12 cellular contexts compared by ENCODE assay signal in the genomic region with DNA sequence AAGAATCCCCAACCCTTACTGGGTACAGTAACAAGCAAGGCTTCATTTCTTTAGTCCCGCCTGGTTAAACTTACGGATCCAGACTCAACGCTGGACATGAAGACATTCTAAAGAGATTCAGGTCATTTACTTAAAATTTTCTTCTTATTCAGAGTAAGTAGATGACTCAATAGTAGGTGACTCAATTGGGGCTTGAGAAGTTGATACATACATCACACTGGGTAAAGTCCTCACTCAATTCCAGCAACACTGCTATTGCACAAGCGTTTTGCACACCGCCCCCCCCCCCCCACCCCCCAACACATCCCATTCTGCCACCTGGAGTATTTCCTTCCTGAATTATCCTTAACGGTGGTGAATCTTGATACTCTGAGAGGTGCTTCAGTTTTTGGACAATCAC.
DNase-seq lines count a peak whose midpoint lies in the region; ATAC-seq and TF ChIP-seq lines count a peak whose summit lies in the region.
"Had no signal": no experiment of that assay in that cellular context is flagged by ENCODE, and none has a peak within 500 bp of the region (broad histone marks: within the 10 kb centered on the region; RNA-seq: fewer than 3 reads in every experiment).

No MANE protein-coding gene starts in this region.

- H3K4me1 ChIP-seq in fibroblast of lung (ENCODE audit: control insufficient read depth, extremely low read depth, insufficient read depth, low read length) = no peaks in the 10 kb centered on the region
- peaks cover 18% of the 10 kb centered on the region for H3K4me1 ChIP-seq in GM23338 (ENCODE audit: insufficient read depth)
- H3K4me1 ChIP-seq: pancreas, testis had no signal

- no peak for TF ChIP-seq CTCF in RWPE1 (conservative IDR thresholded peaks at IDR 0.05; ENCODE audit: low read depth)
- no peak for TF ChIP-seq CTCF in fibroblast of lung (conservative IDR thresholded peaks at IDR 0.05 in 1 of 2, IDR thresholded peaks at IDR 0.05 in 1 of 2; ENCODE audit: low read depth in 1 of 2, low read length in 2 of 2)
- no peak for TF ChIP-seq CTCF in GM23338 (conservative IDR thresholded peaks at IDR 0.05; ENCODE audit: low read depth in 2 of 2)

- H3K27me3 Mint-ChIP-seq in activated T-cell treated with anti-CD3 and anti-CD28 coated beads, Interleukin-2, amount 50 U/mL, for 4 hours (ENCODE audit: low read depth) = no peaks in the 10 kb centered on the region
- no peaks in the 10 kb centered on the region for H3K27me3 Mint-ChIP-seq in GM23338 (ENCODE audit: insufficient read depth, low read depth, poor library complexity)

- H3K4me3 ChIP-seq in fibroblast of lung (replicated peaks in 1 of 4; ENCODE audit: control extremely low read depth in 1 of 4, insufficient read depth in 1 of 4, low read depth in 3 of 4, low read length in 4 of 4) (no peak overlapping the region), MG63 (no peak overlapping the region), GM23338 (no peak overlapping the region)
- H3K4me3 ChIP-seq: adrenal gland, pancreas, testis had no signal

- peaks cover 10% of the 10 kb centered on the region for H3K4me1 Mint-ChIP-seq in activated T-cell treated with anti-CD3 and anti-CD28 coated beads, Interleukin-2, amount 50 U/mL, for 4 hours (ENCODE audit: low read depth)
- peaks cover 23% of the 10 kb centered on the region for H3K4me1 Mint-ChIP-seq in GM23338

- H3K27me3 ChIP-seq in fibroblast of lung (ENCODE audit: control insufficient read depth, insufficient read depth, low read length) (no peaks in the 10 kb centered on the region), MG63 (no peaks in the 10 kb centered on the region), GM23338 (ENCODE audit: insufficient read depth) (no peaks in the 10 kb centered on the region)
- H3K27me3 ChIP-seq: adrenal gland, pancreas, testis had no signal

- peaks cover 20% of the 10 kb centered on the region for H3K36me3 ChIP-seq in fibroblast of lung (ENCODE audit: control insufficient read depth, insufficient read depth, low read length)
- H3K36me3 ChIP-seq in MG63 = peaks cover 24% of the 10 kb centered on the region
- peaks cover 4% of the 10 kb centered on the region for H3K36me3 ChIP-seq in GM23338 (ENCODE audit: insufficient read depth)

- peaks cover 64% of the 10 kb centered on the region for H3K36me3 Mint-ChIP-seq in activated T-cell treated with anti-CD3 and anti-CD28 coated beads, Interleukin-2, amount 50 U/mL, for 4 hours (ENCODE audit: insufficient read depth)
- peaks cover 41% of the 10 kb centered on the region for H3K36me3 Mint-ChIP-seq in GM23338 (ENCODE audit: low read depth)

- ATAC-seq in activated T-cell treated with anti-CD3 and anti-CD28 coated beads, Interleukin-2, amount 50 U/mL, for 4 hours = peak; percentile 66 to 81
- peak; percentile 76 for ATAC-seq in stimulated activated naive CD8-positive, alpha-beta T cell treated with anti-CD3 and anti-CD28 coated beads, Interleukin-15, Interleukin-2, amounts not matched to agents 100 U/mL and 50 U/mL, for 24 hours
- ATAC-seq in GM21576 (IDR thresholded peaks at IDR 0.05; ENCODE audit: unreplicated experiment) = no peak
- no peak for ATAC-seq in GM23338
- ATAC-seq: pancreas had no signal

- peaks cover 10% of the 10 kb centered on the region for H3K79me2 ChIP-seq in fibroblast of lung (ENCODE audit: control insufficient read depth, insufficient read depth, low read length)
- no peaks in the 10 kb centered on the region for H3K79me2 ChIP-seq in GM23338 (replicated peaks; ENCODE audit: insufficient read depth)

- no peaks in the 10 kb centered on the region for H3K9me3 ChIP-seq in fibroblast of lung (ENCODE audit: control insufficient read depth, insufficient read depth, low read depth, low read length)
- no peaks in the 10 kb centered on the region for H3K9me3 ChIP-seq in MG63
- H3K9me3 ChIP-seq: adrenal gland, pancreas, testis had no signal

- no peaks in the 10 kb centered on the region for H3K9me3 Mint-ChIP-seq in activated T-cell treated with anti-CD3 and anti-CD28 coated beads, Interleukin-2, amount 50 U/mL, for 4 hours
- no peaks in the 10 kb centered on the region for H3K9me3 Mint-ChIP-seq in GM23338

- H3K4me2 ChIP-seq in fibroblast of lung (ENCODE audit: extremely low read depth, insufficient read depth, low read length) = no peak overlapping the region
- H3K4me2 ChIP-seq in GM23338 = no peak overlapping the region

- no peak overlapping the region for H3K27ac Mint-ChIP-seq in GM23338

- POLR2A ChIA-PET in RWPE1 (lab: Yijun Ruan, JAX; ENCODE audit: low non-redundant PET) = no interaction called here

- no peak overlapping the region for H3K4me3 Mint-ChIP-seq in activated T-cell treated with anti-CD3 and anti-CD28 coated beads, Interleukin-2, amount 50 U/mL, for 4 hours
- H3K4me3 Mint-ChIP-seq in GM23338 = no peak overlapping the region

- H3F3A ChIP-seq in GM23338 (replicated peaks; ENCODE audit: low read depth) = no peaks in the 10 kb centered on the region

- H2AFZ ChIP-seq in fibroblast of lung (ENCODE audit: low read length) = no peak overlapping the region
- H2AFZ ChIP-seq in GM23338 = no peak overlapping the region

- no peaks in the 10 kb centered on the region for H4K20me1 ChIP-seq in fibroblast of lung (ENCODE audit: control insufficient read depth, extremely low read depth, insufficient read depth, low read length)
- no peaks in the 10 kb centered on the region for H4K20me1 ChIP-seq in GM23338 (replicated peaks; ENCODE audit: insufficient read depth)

- H3K9ac ChIP-seq in fibroblast of lung (ENCODE audit: insufficient read depth, low read length) = no peak overlapping the region

- H3K27ac ChIP-seq in RWPE1 = no peak overlapping the region
- H3K27ac ChIP-seq in fibroblast of lung (ENCODE audit: insufficient read depth, low read length) = no peak overlapping the region
- no peak overlapping the region for H3K27ac ChIP-seq in GM23338 (ENCODE audit: low read depth)
- H3K27ac ChIP-seq: pancreas, testis had no signal

- CTCF ChIA-PET in RWPE1 (lab: Yijun Ruan, JAX) = no interaction called here

- no peaks in the 10 kb centered on the region for H3K9me2 ChIP-seq in GM23338 (ENCODE audit: insufficient read depth)

- no peak for DNase-seq in activated T-cell treated with anti-CD3 and anti-CD28 coated beads, Interleukin-2, amount 50 U/mL, for 4 hours
- DNase-seq in activated T-cell treated with anti-CD3 and anti-CD28 coated beads, Interleukin-2, amount 50 U/mL, for 48 hours = no peak
- DNase-seq in RWPE1 (ENCODE audit: low spot score) (peak; percentile 12), fibroblast of lung (ENCODE audit: low read depth in 2 of 2) (peak; percentile 75 to 85), MG63 (no peak), GM23338 (ENCODE audit: low spot score) (no peak)
- DNase-seq in stimulated activated naive CD8-positive, alpha-beta T cell treated with anti-CD3 and anti-CD28 coated beads, Interleukin-15, Interleukin-2, amounts not matched to agents 100 U/mL and 50 U/mL, for 24 hours = no peak
- DNase-seq: adrenal gland, cortex of kidney, pancreas, testis had no signal

TF ChIP-seq in GM23338, 12 proteins besides CTCF, POLR2A, EP300 and RAD21 (continues in another document):
- TF ChIP-seq EZH2 (IDR thresholded peaks at IDR 0.05; ENCODE audit: low read depth, unreplicated experiment) (no peak), ZNF331 (CRISPR knock-in tag; IDR thresholded peaks at IDR 0.05; ENCODE audit: low read depth) (no peak), STAT1 (IDR thresholded peaks at IDR 0.05; ENCODE audit: unreplicated experiment) (no peak), POLR2AphosphoS5 (IDR thresholded peaks at IDR 0.05; ENCODE audit: low read depth) (no peak)
- TF ChIP-seq, protein P1, sequence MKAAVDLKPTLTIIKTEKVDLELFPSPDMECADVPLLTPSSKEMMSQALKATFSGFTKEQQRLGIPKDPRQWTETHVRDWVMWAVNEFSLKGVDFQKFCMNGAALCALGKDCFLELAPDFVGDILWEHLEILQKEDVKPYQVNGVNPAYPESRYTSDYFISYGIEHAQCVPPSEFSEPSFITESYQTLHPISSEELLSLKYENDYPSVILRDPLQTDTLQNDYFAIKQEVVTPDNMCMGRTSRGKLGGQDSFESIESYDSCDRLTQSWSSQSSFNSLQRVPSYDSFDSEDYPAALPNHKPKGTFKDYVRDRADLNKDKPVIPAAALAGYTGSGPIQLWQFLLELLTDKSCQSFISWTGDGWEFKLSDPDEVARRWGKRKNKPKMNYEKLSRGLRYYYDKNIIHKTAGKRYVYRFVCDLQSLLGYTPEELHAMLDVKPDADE (IDR thresholded peaks at IDR 0.05) = no peak

Comparison
In these comparisons a context has a peak if more than half of its experiments do, and no peak if none do; other contexts are left out.
1. ATAC-seq: peak in activated T-cell treated with anti-CD3 and anti-CD28 coated beads, Interleukin-2, amount 50 U/mL, for 4 hours (2 of 2) and stimulated activated naive CD8-positive, alpha-beta T cell treated with anti-CD3 and anti-CD28 coated beads, Interleukin-15, Interleukin-2, amounts not matched to agents 100 U/mL and 50 U/mL, for 24 hours (single experiment); none in GM21576 (single experiment) and GM23338 (single experiment).
2. DNase-seq: peak in RWPE1 (single experiment) and fibroblast of lung (2 of 2); none in activated T-cell treated with anti-CD3 and anti-CD28 coated beads, Interleukin-2, amount 50 U/mL, for 4 hours (single experiment), activated T-cell treated with anti-CD3 and anti-CD28 coated beads, Interleukin-2, amount 50 U/mL, for 48 hours (0 of 2), stimulated activated naive CD8-positive, alpha-beta T cell treated with anti-CD3 and anti-CD28 coated beads, Interleukin-15, Interleukin-2, amounts not matched to agents 100 U/mL and 50 U/mL, for 24 hours (single experiment), MG63 (single experiment) and GM23338 (single experiment).